10 cellular contexts compared by ENCODE assay signal in genomic region chr13:26784704-26785639, GRCh38. TPM values are rescaled to one million over a fixed set of nuclear protein-coding genes. Genes with fewer than 3 reads are reported as not detected.
DNase-seq lines count a peak whose midpoint lies in the region; ATAC-seq and TF ChIP-seq lines count a peak whose summit lies in the region.
"Had no signal": no experiment of that assay in that cellular context is flagged by ENCODE, and none has a peak within 500 bp of the region (broad histone marks: within the 10 kb centered on the region; RNA-seq: fewer than 3 reads in every experiment).

No MANE protein-coding gene starts in this region.

- H3K27me3 ChIP-seq in upper lobe of left lung (no peaks in the 10 kb centered on the region), testis (no peaks in the 10 kb centered on the region)

- peak overlapping the region in 1 of 4 donors; percentile 13 for H3K27ac ChIP-seq in upper lobe of left lung
- H3K27ac ChIP-seq in testis: no peak overlapping the region

- TF ChIP-seq CTCF in upper lobe of left lung (IDR thresholded peaks at IDR 0.05): no peak
- TF ChIP-seq CTCF in testis (IDR thresholded peaks at IDR 0.05): no peak

- intact Hi-C loops in Right ventricle myocardium inferior (cut with DNase I): no loop called here
- intact Hi-C loops in cardiac septum (cut with DNase I): no loop called here
- intact Hi-C loops in testis (cut with DNase I; ENCODE audit: low total_unique reads): no loop called here

- no peak for TF ChIP-seq POLR2A in upper lobe of left lung (IDR thresholded peaks at IDR 0.05)
- no peak for TF ChIP-seq POLR2A in testis (IDR thresholded peaks at IDR 0.05)

- H3K4me1 ChIP-seq in upper lobe of left lung: peaks cover 0 to 20% (median 9%) of the 10 kb centered on the region in 4 donors
- no peaks in the 10 kb centered on the region for H3K4me1 ChIP-seq in testis

- ATAC-seq in Right ventricle myocardium inferior (peak; percentile 42), upper lobe of left lung (ENCODE audit: low FRiP score in 2 of 2) (no peak)

- TF ChIP-seq EP300 in upper lobe of left lung (IDR thresholded peaks at IDR 0.05): no peak

- DNase-seq in Right ventricle myocardium inferior (ENCODE audit: missing footprints) (no peak), cardiac septum (ENCODE audit: low spot score) (no peak), NOMO-1 (lab: John Stamatoyannopoulos, UW; ENCODE audit: unreplicated experiment in 2 of 2) (peak; percentile 58 to 69), germinal center (ENCODE audit: low spot score) (peak; percentile 81), upper lobe of left lung (peak in 1 of 2 donors; percentile 39), DMS53 treated with DMSO at 0.1 percent for 48 hours (lab: John Stamatoyannopoulos, UW; ENCODE audit: unreplicated experiment) (no peak), dedifferentiated amniotic fluid mesenchymal stem cell (ENCODE audit: extremely low spot score) (no peak), testis (no peak)

- 29 to 39% methylated on average over 5 to 17 of the region's 18 CpGs for WGBS in upper lobe of left lung, 2 donors
- 23 to 26% methylated on average over 17 to 18 of the region's 18 CpGs for WGBS in testis, 2 donors

- H3K9me3 ChIP-seq in upper lobe of left lung (no peaks in the 10 kb centered on the region), testis (no peaks in the 10 kb centered on the region)

- H3K36me3 ChIP-seq in upper lobe of left lung: no peaks in the 10 kb centered on the region
- no peaks in the 10 kb centered on the region for H3K36me3 ChIP-seq in testis (ENCODE audit: low read depth, missing control alignments)

- H3K4me3 ChIP-seq in upper lobe of left lung (peak overlapping the region in 3 of 4 donors; percentile 12 to 26 (median 21)), testis (peak overlapping the region in 1 of 2 donors; percentile 31)

RNA-seq across cellular contexts. Expression of gene GPR12, which starts 24.4 kb away (rescaled TPM):
- 0.19 TPM for total RNA-seq in Right ventricle myocardium inferior
- not detected for total RNA-seq in cardiac septum
- not detected for total RNA-seq in upper lobe of left lung
- under 1 TPM in 1 of 2 donors, not detected in 1; 0.06 TPM for total RNA-seq in testis
- 0.15 TPM for polyA plus RNA-seq in testis (ENCODE audit: insufficient read depth, low read depth, low replicate concordance)
- total RNA-seq: astrocyte, Daoy had no signal

Comparison
In these comparisons a context has a peak if more than half of its experiments do, and no peak if none do; other contexts are left out.
1. DNase-seq: peak in NOMO-1 (2 of 2) and germinal center (single experiment); none in Right ventricle myocardium inferior (single experiment), cardiac septum (single experiment), DMS53 treated with DMSO at 0.1 percent for 48 hours (single experiment), dedifferentiated amniotic fluid mesenchymal stem cell (single experiment) and testis (single experiment).